In genomic region chr15:74830868-74831267, GRCh38 we compare ENCODE assay signal across 16 cellular contexts.
A peak's percentile ranks its signal among the peaks of the same experiment; 100 is the strongest.
DNase-seq lines count a peak whose midpoint lies in the region; ATAC-seq and TF ChIP-seq lines count a peak whose summit lies in the region.
"Had no signal": no experiment of that assay in that cellular context is flagged by ENCODE, and none has a peak within 500 bp of the region (broad histone marks: within the 10 kb centered on the region; RNA-seq: fewer than 3 reads in every experiment).

No MANE protein-coding gene starts in this region.

- DNase-seq in AG20443 (ENCODE audit: low spot score) (peak; percentile 25), NCI-H446 treated with DMSO at 0.1 percent for 48 hours (lab: John Stamatoyannopoulos, UW) (peak; percentile 87), globus pallidus (ENCODE audit: low spot score) (peak; percentile 78), nucleus accumbens (lab: John Stamatoyannopoulos, UW) (peak in 43 of 56 donors; percentile 7 to 75 (median 37)), GM13977 (ENCODE audit: low spot score) (no peak)
- no peak for DNase-seq in stimulated activated naive CD4-positive, alpha-beta T cell (lab: John Stamatoyannopoulos, UW)
- DNase-seq: activated CD4-positive, alpha-beta T cell treated with anti-CD3 and anti-CD28 coated beads for 4 hours; activated naive CD8-positive, alpha-beta T cell treated with anti-CD3 and anti-CD28 coated beads for 36 hours; GM23248; kidney; NCI-H2081 treated with DMSO at 0.1 percent for 48 hours; SIG-M5; stimulated activated CD4-positive, alpha-beta T cell treated with anti-CD3 and anti-CD28 coated beads, Interleukin-2, amount 100 ng/mL, for 24 hours; tibial artery had no signal

- in situ Hi-C loops in GM13977 (cut with MboI; ENCODE audit: low pct_unique_long_range_greater_than_20kb, low sequenced_read_pairs, unreplicated experiment): no loop called here

- no peak for ATAC-seq in HG02938 (IDR thresholded peaks at IDR 0.05; ENCODE audit: unreplicated experiment)
- ATAC-seq in GM18868 (IDR thresholded peaks at IDR 0.05; ENCODE audit: unreplicated experiment): no peak

- no peak for TF ChIP-seq CTCF in GM13977 (IDR thresholded peaks at IDR 0.05; ENCODE audit: extremely low read depth, insufficient read depth, missing control alignments)

Comparison
In these comparisons a context has a peak if more than half of its experiments do, and no peak if none do; other contexts are left out.
1. DNase-seq: peak in AG20443 (single experiment), NCI-H446 treated with DMSO at 0.1 percent for 48 hours (single experiment), globus pallidus (single experiment) and nucleus accumbens (43 of 56); none in stimulated activated naive CD4-positive, alpha-beta T cell (0 of 6) and GM13977 (single experiment).